Comparison of ENCODE assay signal across 15 cellular contexts in the genomic region with DNA sequence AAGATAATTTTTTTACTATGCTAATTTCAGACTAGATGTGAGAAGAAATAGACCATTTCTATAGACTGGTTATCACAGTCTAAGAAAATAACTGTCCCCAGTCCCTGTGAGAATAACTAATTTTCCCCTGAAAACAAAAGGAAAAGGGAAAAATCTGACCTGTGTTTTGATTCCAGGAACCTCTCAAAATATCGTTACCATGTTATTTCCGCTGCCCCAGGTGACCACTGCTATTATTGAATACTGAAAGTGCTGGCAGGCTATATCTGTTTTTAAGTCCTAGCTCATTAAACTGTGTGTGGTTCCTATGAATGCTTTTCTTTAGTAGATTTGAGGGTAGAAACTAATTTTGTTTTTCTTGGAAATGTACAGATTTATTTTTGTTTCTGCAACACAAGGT.
DNase-seq lines count a peak whose midpoint lies in the region; ATAC-seq and TF ChIP-seq lines count a peak whose summit lies in the region.
"Had no signal": no experiment of that assay in that cellular context is flagged by ENCODE, and none has a peak within 500 bp of the region (broad histone marks: within the 10 kb centered on the region; RNA-seq: fewer than 3 reads in every experiment).

No MANE protein-coding gene starts in this region.

- H3T11ph ChIP-seq in H9 (ENCODE audit: low read length): no peak overlapping the region

- no peak overlapping the region for H2BK5ac ChIP-seq in H9 (ENCODE audit: insufficient read length, low read length)

- H3K56ac ChIP-seq in H9 (ENCODE audit: insufficient read length, low read depth, low read length): no peak overlapping the region

- H3K79me1 ChIP-seq in H9 (ENCODE audit: insufficient read depth, low read depth, low read length, poor library complexity, severe bottlenecking): no peaks in the 10 kb centered on the region

- H3K9ac ChIP-seq in H9 (ENCODE audit: extremely low read depth, insufficient read length, low read length): no peak overlapping the region

- no peak overlapping the region for H3K18ac ChIP-seq in H9 (ENCODE audit: insufficient read length, low read depth, low read length)

- no peak overlapping the region for H4K5ac ChIP-seq in H9 (ENCODE audit: insufficient read length, low read depth, low read length)

- H3K23me2 ChIP-seq in H9 (ENCODE audit: insufficient read length, low read depth, low read length, poor library complexity, severe bottlenecking): no peaks in the 10 kb centered on the region

- no peak overlapping the region for H3K4me2 ChIP-seq in H9 (ENCODE audit: insufficient read depth, insufficient read length, low read length)

- no peaks in the 10 kb centered on the region for H3K4me1 ChIP-seq in right cardiac atrium (ENCODE audit: control insufficient read depth, insufficient read depth, low read length)
- no peaks in the 10 kb centered on the region for H3K4me1 ChIP-seq in H9 (ENCODE audit: insufficient read depth, low read length)

- H3K9me3 ChIP-seq in right cardiac atrium (ENCODE audit: control insufficient read depth, low read length) (no peaks in the 10 kb centered on the region), H9 (ENCODE audit: control insufficient read depth, low read depth, low read length) (no peaks in the 10 kb centered on the region)

- WGBS in right cardiac atrium: 47% methylated on average over 2 of the region's 2 CpGs
- WGBS in H9 (ENCODE audit: extremely low coverage, insufficient read length, low lambda C conversion rate): no CpG with 5 or more reads among the region's 2 CpGs

- H3K27ac ChIP-seq in right cardiac atrium (ENCODE audit: low read length) (no peak overlapping the region), H9 (ENCODE audit: insufficient read length, low read depth, low read length) (no peak overlapping the region)
- H3K27ac ChIP-seq: SK-N-MC had no signal

- H3K4me3 Mint-ChIP-seq in activated naive CD8-positive, alpha-beta T cell treated with anti-CD3 and anti-CD28 coated beads for 36 hours: no peak overlapping the region
- no peak overlapping the region for H3K4me3 Mint-ChIP-seq in H9
- H3K4me3 Mint-ChIP-seq: central memory CD8-positive, alpha-beta T cell had no signal

- H2AK5ac ChIP-seq in H9 (ENCODE audit: insufficient read length, low read length): no peak overlapping the region

- no peak for TF ChIP-seq CTCF in H9 (conservative IDR thresholded peaks at IDR 0.05)

- H3K4me3 ChIP-seq in right cardiac atrium (ENCODE audit: low read length): no peak overlapping the region
- H3K4me3 ChIP-seq: SK-N-MC had no signal

- H2BK120ac ChIP-seq in H9 (ENCODE audit: low read depth, low read length, poor library complexity, severe bottlenecking): no peak overlapping the region

- H3K79me2 ChIP-seq in H9 (ENCODE audit: insufficient read depth, low read length): no peaks in the 10 kb centered on the region

- no peak overlapping the region for H2BK20ac ChIP-seq in H9 (ENCODE audit: low read depth, low read length, poor library complexity, severe bottlenecking)

- H3K27ac Mint-ChIP-seq in activated naive CD8-positive, alpha-beta T cell treated with anti-CD3 and anti-CD28 coated beads for 36 hours: no peak overlapping the region
- H3K27ac Mint-ChIP-seq in H9: no peak overlapping the region

- no peaks in the 10 kb centered on the region for H3K4me1 Mint-ChIP-seq in activated naive CD8-positive, alpha-beta T cell treated with anti-CD3 and anti-CD28 coated beads for 36 hours
- H3K4me1 Mint-ChIP-seq in H9: peaks cover 9 to 10% of the 10 kb centered on the region in 2 experiments
- H3K4me1 Mint-ChIP-seq: central memory CD8-positive, alpha-beta T cell had no signal

- H3K27me3 Mint-ChIP-seq in activated naive CD8-positive, alpha-beta T cell treated with anti-CD3 and anti-CD28 coated beads for 36 hours: peaks cover 3% of the 10 kb centered on the region
- no peaks in the 10 kb centered on the region for H3K27me3 Mint-ChIP-seq in H9 (ENCODE audit: low read depth)

- no peak for DNase-seq in right cardiac atrium
- DNase-seq in stimulated activated naive CD4-positive, alpha-beta T cell (lab: John Stamatoyannopoulos, UW): no peak
- no peak for DNase-seq in activated naive CD8-positive, alpha-beta T cell treated with anti-CD3 and anti-CD28 coated beads for 36 hours
- DNase-seq in NCI-H1105 (lab: John Stamatoyannopoulos, UW): no peak
- DNase-seq in H9: no peak
- DNase-seq: activated naive CD4-positive, alpha-beta T cell treated with anti-CD3 and anti-CD28 coated beads, Interleukin-2, amount 50 U/mL, for 16 hours; mesenchymal stem cell; NCI-H2107; nucleus accumbens had no signal

- no peaks in the 10 kb centered on the region for H3K36me3 Mint-ChIP-seq in activated naive CD8-positive, alpha-beta T cell treated with anti-CD3 and anti-CD28 coated beads for 36 hours
- H3K36me3 Mint-ChIP-seq in H9 (ENCODE audit: insufficient read depth in 1 of 3, low read depth in 3 of 3): peaks cover 0 to 8% (median 6%) of the 10 kb centered on the region in 3 experiments; a peak in 4 of 7 replicates

- no peaks in the 10 kb centered on the region for H3K9me3 Mint-ChIP-seq in activated naive CD8-positive, alpha-beta T cell treated with anti-CD3 and anti-CD28 coated beads for 36 hours
- no peaks in the 10 kb centered on the region for H3K9me3 Mint-ChIP-seq in H9
- H3K9me3 Mint-ChIP-seq: central memory CD8-positive, alpha-beta T cell had no signal

- H2AFZ ChIP-seq in H9 (ENCODE audit: low read length): no peak overlapping the region

- no peak overlapping the region for H4K8ac ChIP-seq in H9 (replicated peaks; ENCODE audit: insufficient read length, low read depth, low read length)

- no peak overlapping the region for H4K91ac ChIP-seq in H9 (ENCODE audit: insufficient read length, low read depth, low read length)

- H3K14ac ChIP-seq in H9 (ENCODE audit: insufficient read depth, low read length): no peak overlapping the region

- no peak overlapping the region for H2BK12ac ChIP-seq in H9 (ENCODE audit: insufficient read length, low read depth, low read length)

- no peaks in the 10 kb centered on the region for H4K20me1 ChIP-seq in H9 (ENCODE audit: control insufficient read depth, insufficient read depth, insufficient read length)

- no peak overlapping the region for H2BK15ac ChIP-seq in H9 (ENCODE audit: low read depth, low read length)

- no peak overlapping the region for H3K23ac ChIP-seq in H9 (ENCODE audit: insufficient read length, low read depth, low read length)

- no peak overlapping the region for H3K4ac ChIP-seq in H9 (ENCODE audit: low read depth, low read length)

- H3K27me3 ChIP-seq in right cardiac atrium (ENCODE audit: control insufficient read depth, insufficient read depth) (no peaks in the 10 kb centered on the region), H9 (ENCODE audit: insufficient read depth, low read length) (no peaks in the 10 kb centered on the region)

- intact Hi-C loops in right cardiac atrium (cut with DNase I): no loop called here

- ATAC-seq in GM18498 (IDR thresholded peaks at IDR 0.05; ENCODE audit: unreplicated experiment) (peak; percentile 46), GM21529 (IDR thresholded peaks at IDR 0.05; ENCODE audit: unreplicated experiment) (peak; percentile 34), HG03565 (IDR thresholded peaks at IDR 0.05; ENCODE audit: unreplicated experiment) (peak; percentile 29), right cardiac atrium (peak; percentile 40 to 76)
- ATAC-seq: esophagus mucosa had no signal
